Comparison of ENCODE assay signal across 9 cellular contexts in the genomic region with DNA sequence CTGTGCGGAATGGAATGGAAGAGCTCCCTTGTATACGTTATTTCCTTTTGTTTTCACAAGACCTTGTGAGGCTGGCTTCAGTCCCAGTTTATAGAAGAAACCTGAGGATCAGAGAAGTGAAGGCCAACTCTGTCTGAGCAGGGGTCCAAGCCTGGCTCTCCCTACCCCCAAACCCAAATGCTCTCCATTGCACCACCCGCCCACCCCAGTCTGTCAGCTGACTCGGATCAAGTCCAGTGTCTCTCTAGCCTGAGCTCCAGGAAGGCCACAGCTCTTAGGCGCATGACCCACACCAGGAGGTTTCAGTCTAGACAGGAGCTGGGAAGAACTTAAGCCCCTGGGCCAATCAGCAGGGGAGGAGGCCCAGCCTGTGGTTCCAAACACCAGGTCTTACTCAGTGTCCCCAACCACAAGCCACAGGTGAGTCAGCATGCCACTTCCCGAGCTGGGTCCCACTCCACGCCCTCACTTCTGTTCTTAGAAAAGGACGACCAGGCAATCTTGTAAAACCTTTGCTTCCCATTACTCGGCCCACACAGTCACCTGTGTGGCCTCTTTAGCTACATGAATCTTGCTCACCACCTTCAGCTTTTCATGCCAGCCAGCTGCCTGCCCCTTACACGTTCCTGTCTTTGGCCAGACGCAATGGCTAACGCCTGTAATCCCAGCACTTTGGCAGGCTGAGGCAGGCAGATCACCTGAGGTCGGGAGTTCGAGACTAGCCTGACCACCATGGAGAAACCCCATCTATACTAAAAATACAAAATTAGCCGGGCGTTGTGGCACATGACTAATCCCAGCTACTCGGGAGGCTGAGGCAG. TPM values are rescaled to one million over a fixed set of nuclear protein-coding genes. Genes with fewer than 3 reads are reported as not detected.
DNase-seq lines count a peak whose midpoint lies in the region; ATAC-seq and TF ChIP-seq lines count a peak whose summit lies in the region.
"Had no signal": no experiment of that assay in that cellular context is flagged by ENCODE, and none has a peak within 500 bp of the region (broad histone marks: within the 10 kb centered on the region; RNA-seq: fewer than 3 reads in every experiment).

No MANE protein-coding gene starts in this region.

- no peaks in the 10 kb centered on the region for H3K9me3 Mint-ChIP-seq in activated T-cell treated with anti-CD3 and anti-CD28 coated beads, Interleukin-2, amount 50 U/mL, for 72 hours

- no peaks in the 10 kb centered on the region for H3K36me3 ChIP-seq in OCI-LY3 (replicated peaks; ENCODE audit: low read depth, low read length)

- peaks cover 95% of the 10 kb centered on the region for H3K4me1 Mint-ChIP-seq in activated T-cell treated with anti-CD3 and anti-CD28 coated beads, Interleukin-2, amount 50 U/mL, for 72 hours (ENCODE audit: low read depth)

- no peak overlapping the region for H3K9ac ChIP-seq in OCI-LY3 (ENCODE audit: low read length)

- intact Hi-C loops in Right ventricle myocardium inferior (cut with DNase I), result no loop called here

- peak overlapping the region; percentile 71 for H3K4me2 ChIP-seq in OCI-LY3 (ENCODE audit: low read length)

- peak overlapping the region; percentile 83 for H3K27ac Mint-ChIP-seq in activated T-cell treated with anti-CD3 and anti-CD28 coated beads, Interleukin-2, amount 50 U/mL, for 72 hours

- ATAC-seq in HG02588 (IDR thresholded peaks at IDR 0.05; ENCODE audit: unreplicated experiment) (peak; percentile 50), Right ventricle myocardium inferior (no peak), left lobe of liver (no peak)
- peak; percentile 92 for ATAC-seq in activated T-cell treated with anti-CD3 and anti-CD28 coated beads, Interleukin-2, amount 50 U/mL, for 72 hours (replicated peaks in 1 of 2)

- H3K36me3 Mint-ChIP-seq in activated T-cell treated with anti-CD3 and anti-CD28 coated beads, Interleukin-2, amount 50 U/mL, for 72 hours (ENCODE audit: insufficient read depth in 2 of 2), result peaks cover 0 to 2% of the 10 kb centered on the region in 2 donors

- H3K4me3 Mint-ChIP-seq in activated T-cell treated with anti-CD3 and anti-CD28 coated beads, Interleukin-2, amount 50 U/mL, for 72 hours, result peak overlapping the region; percentile 73 to 90

- H3K27ac ChIP-seq in OCI-LY3 (ENCODE audit: low read length), result 0 out of 2 replicates have a peak overlapping the region, but pooled peaks have one; percentile 1

- no peaks in the 10 kb centered on the region for H3K27me3 Mint-ChIP-seq in activated T-cell treated with anti-CD3 and anti-CD28 coated beads, Interleukin-2, amount 50 U/mL, for 72 hours (ENCODE audit: low read depth)

- H4K20me1 ChIP-seq in OCI-LY3 (ENCODE audit: insufficient read depth, low read length), result no peaks in the 10 kb centered on the region

- TF ChIP-seq CTCF in OCI-LY3 (IDR thresholded peaks at IDR 0.05; ENCODE audit: low read depth, low read length), result no peak

- no peaks in the 10 kb centered on the region for H3K9me3 ChIP-seq in OCI-LY3 (ENCODE audit: insufficient read depth, low read length)

- H3K4me3 ChIP-seq in OCI-LY3 (ENCODE audit: low read length), result 0 out of 2 replicates have a peak overlapping the region, but pooled peaks have one; percentile 1

- no peak overlapping the region for H2AFZ ChIP-seq in OCI-LY3 (ENCODE audit: low read depth, low read length)

- H3K79me2 ChIP-seq in OCI-LY3 (ENCODE audit: low read length), result no peaks in the 10 kb centered on the region

- peaks cover 80% of the 10 kb centered on the region for H3K4me1 ChIP-seq in OCI-LY3 (ENCODE audit: low read length)

- DNase-seq in EL (peak; percentile 70), Right ventricle myocardium inferior (ENCODE audit: missing footprints) (peak; percentile 87), superior temporal gyrus (ENCODE audit: extremely low spot score) (no peak), left lobe of liver (ENCODE audit: low spot score) (no peak)
- DNase-seq in activated T-cell treated with anti-CD3 and anti-CD28 coated beads, Interleukin-2, amount 50 U/mL, for 72 hours, result peak; percentile 96 to 97
- peak; percentile 85 to 91 for DNase-seq in stimulated activated CD4-positive, alpha-beta T cell treated with anti-CD3 and anti-CD28 coated beads, Interleukin-2, amount 100 ng/mL, for 48 hours

- peaks cover 30% of the 10 kb centered on the region for H3K27me3 ChIP-seq in OCI-LY3 (ENCODE audit: low read depth, low read length)

RNA-seq across cellular contexts. Expression of gene TK2, which starts 27.8 kb away (rescaled TPM):
- 10 to 100 TPM; 16.4 to 16.6 TPM for total RNA-seq in activated T-cell treated with anti-CD3 and anti-CD28 coated beads, Interleukin-2, amount 50 U/mL, for 72 hours
- total RNA-seq in Right ventricle myocardium inferior, result 18.6 TPM
- total RNA-seq in left lobe of liver, result 39.0 TPM

RNA-seq across cellular contexts. Expression of gene CKLF, which starts 30.2 kb away (rescaled TPM):
- total RNA-seq in activated T-cell treated with anti-CD3 and anti-CD28 coated beads, Interleukin-2, amount 50 U/mL, for 72 hours, result 100 to 1,000 TPM; 163 to 172 TPM
- 14.7 TPM for total RNA-seq in Right ventricle myocardium inferior
- 10.5 TPM for total RNA-seq in left lobe of liver

RNA-seq across cellular contexts. Expression of gene CMTM1, which starts 44.1 kb away (rescaled TPM):
- 10 to 100 TPM; 10.1 to 14.4 TPM for total RNA-seq in activated T-cell treated with anti-CD3 and anti-CD28 coated beads, Interleukin-2, amount 50 U/mL, for 72 hours
- total RNA-seq in Right ventricle myocardium inferior, result 0.92 TPM
- total RNA-seq in left lobe of liver, result 0.98 TPM

RNA-seq across cellular contexts. Expression of gene CMTM2, which starts 57.1 kb away (rescaled TPM):
- total RNA-seq in activated T-cell treated with anti-CD3 and anti-CD28 coated beads, Interleukin-2, amount 50 U/mL, for 72 hours, result 1 to 10 TPM in 1 of 2 donors, under 1 TPM in 1; 0.31 to 1.2 TPM
- total RNA-seq in Right ventricle myocardium inferior (0.35 TPM), left lobe of liver (not detected)
- total RNA-seq: urinary bladder had no signal

Comparison
In these comparisons a context has a peak if more than half of its experiments do, and no peak if none do; other contexts are left out.
1. DNase-seq: peak in EL (single experiment), activated T-cell treated with anti-CD3 and anti-CD28 coated beads, Interleukin-2, amount 50 U/mL, for 72 hours (2 of 2), Right ventricle myocardium inferior (single experiment) and stimulated activated CD4-positive, alpha-beta T cell treated with anti-CD3 and anti-CD28 coated beads, Interleukin-2, amount 100 ng/mL, for 48 hours (2 of 2); none in superior temporal gyrus (single experiment) and left lobe of liver (single experiment).
2. ATAC-seq: peak in HG02588 (single experiment) and activated T-cell treated with anti-CD3 and anti-CD28 coated beads, Interleukin-2, amount 50 U/mL, for 72 hours (2 of 2); none in Right ventricle myocardium inferior (single experiment) and left lobe of liver (single experiment).
3. RNA of gene CKLF, which starts 30.2 kb away (total RNA-seq): 163 to 172 TPM in activated T-cell treated with anti-CD3 and anti-CD28 coated beads, Interleukin-2, amount 50 U/mL, for 72 hours; 14.7 TPM in Right ventricle myocardium inferior (single experiment) and 10.5 TPM in left lobe of liver (single experiment); every median in the first group is over 10 times any median in the second.